8 cellular contexts compared by ENCODE assay signal in genomic region chr5:443239-444151, GRCh38. TPM values are rescaled to one million over a fixed set of nuclear protein-coding genes. Genes with fewer than 3 reads are reported as not detected.
DNase-seq lines count a peak whose midpoint lies in the region; ATAC-seq and TF ChIP-seq lines count a peak whose summit lies in the region.

No MANE protein-coding gene starts in this region.

- peak overlapping the region; percentile 96 for H3K4me3 Mint-ChIP-seq in CD4-positive, alpha-beta T cell
- H3K4me3 Mint-ChIP-seq in activated CD8-positive, alpha-beta T cell treated with anti-CD3 and anti-CD28 coated beads, Interleukin-2, amount 10 ng/mL, durations not matched to agents 7 days and 5 days, result peak overlapping the region; percentile 98

- peak; percentile 36 for ATAC-seq in CD4-positive, alpha-beta T cell (ENCODE audit: poor library complexity)
- ATAC-seq in GM21390 (IDR thresholded peaks at IDR 0.05; ENCODE audit: unreplicated experiment), result peak; percentile 22
- peak; percentile 45 for ATAC-seq in activated CD8-positive, alpha-beta T cell treated with anti-CD3 and anti-CD28 coated beads, Interleukin-2, amount 10 ng/mL, durations not matched to agents 7 days and 5 days
- ATAC-seq in HG03457 (IDR thresholded peaks at IDR 0.05; ENCODE audit: unreplicated experiment), result no peak

- no peaks in the 10 kb centered on the region for H3K9me3 Mint-ChIP-seq in CD4-positive, alpha-beta T cell
- H3K9me3 Mint-ChIP-seq in activated CD8-positive, alpha-beta T cell treated with anti-CD3 and anti-CD28 coated beads, Interleukin-2, amount 10 ng/mL, durations not matched to agents 7 days and 5 days (ENCODE audit: insufficient read depth), result no peaks in the 10 kb centered on the region

- no peak for TF ChIP-seq RAD21 in Ishikawa (IDR thresholded peaks at IDR 0.05; ENCODE audit: low read depth)

- peak in 4 of 10 experiments; percentile 6 to 34 (median 24) for DNase-seq in CD4-positive, alpha-beta T cell
- DNase-seq in activated CD8-positive, alpha-beta T cell treated with anti-CD3 and anti-CD28 coated beads, Interleukin-2, amount 10 ng/mL, durations not matched to agents 7 days and 5 days, result peak; percentile 50
- DNase-seq in fibroblast of lung (ENCODE audit: low read depth in 2 of 2), result no peak
- DNase-seq in H4 (ENCODE audit: low spot score), result no peak

- H3K27me3 Mint-ChIP-seq in CD4-positive, alpha-beta T cell, result no peaks in the 10 kb centered on the region
- no peaks in the 10 kb centered on the region for H3K27me3 Mint-ChIP-seq in activated CD8-positive, alpha-beta T cell treated with anti-CD3 and anti-CD28 coated beads, Interleukin-2, amount 10 ng/mL, durations not matched to agents 7 days and 5 days (ENCODE audit: low read depth)

- peak overlapping the region; percentile 65 for H2AFZ ChIP-seq in fibroblast of lung (ENCODE audit: low read length)

- no peaks in the 10 kb centered on the region for H4K20me1 ChIP-seq in fibroblast of lung (ENCODE audit: control insufficient read depth, extremely low read depth, insufficient read depth, low read length)

- TF ChIP-seq CTCF in CD4-positive, alpha-beta T cell (IDR thresholded peaks at IDR 0.05), result no peak
- TF ChIP-seq CTCF in fibroblast of lung (conservative IDR thresholded peaks at IDR 0.05 in 1 of 2, IDR thresholded peaks at IDR 0.05 in 1 of 2; ENCODE audit: low read depth in 1 of 2, low read length in 2 of 2) (no peak), neutrophil (IDR thresholded peaks at IDR 0.05) (no peak)

- peaks cover 7% of the 10 kb centered on the region for H3K4me1 ChIP-seq in fibroblast of lung (ENCODE audit: control insufficient read depth, extremely low read depth, insufficient read depth, low read length)
- peaks cover 43 to 44% of the 10 kb centered on the region in 2 experiments for H3K4me1 ChIP-seq in neutrophil (ENCODE audit: control insufficient read depth in 1 of 2, insufficient read depth in 1 of 2, low read depth in 1 of 2, low read length in 1 of 2)

- H3K36me3 ChIP-seq in fibroblast of lung (ENCODE audit: control insufficient read depth, insufficient read depth, low read length), result peaks cover 18% of the 10 kb centered on the region
- peaks cover 32% of the 10 kb centered on the region for H3K36me3 ChIP-seq in neutrophil

- CTCF ChIA-PET in CD4-positive, alpha-beta T cell (lab: Charles Lee), result no interaction called here
- CTCF ChIA-PET in activated CD8-positive, alpha-beta T cell treated with anti-CD3 and anti-CD28 coated beads, Interleukin-2, amount 10 ng/mL, durations not matched to agents 7 days and 5 days (lab: Charles Lee), result interaction anchor here (0.5 to 1.5 kb wide), 2 partner anchors 120 to 1205 kb away, joined by 3 read pairs; no protein-coding TSS in a partner anchor

- peak overlapping the region; percentile 99 for H3K4me2 ChIP-seq in fibroblast of lung (ENCODE audit: extremely low read depth, insufficient read depth, low read length)

- H3K9me3 ChIP-seq in CD4-positive, alpha-beta T cell (ENCODE audit: control insufficient read depth, low read length), result no peaks in the 10 kb centered on the region
- H3K9me3 ChIP-seq in fibroblast of lung (ENCODE audit: control insufficient read depth, insufficient read depth, low read depth, low read length) (no peaks in the 10 kb centered on the region), neutrophil (no peaks in the 10 kb centered on the region)

- H3K27me3 ChIP-seq in CD4-positive, alpha-beta T cell (ENCODE audit: control insufficient read depth, insufficient read depth, low read length), result no peaks in the 10 kb centered on the region
- H3K27me3 ChIP-seq in fibroblast of lung (ENCODE audit: control insufficient read depth, insufficient read depth, low read length) (no peaks in the 10 kb centered on the region), neutrophil (peaks cover 3% of the 10 kb centered on the region)

- H3K27ac Mint-ChIP-seq in CD4-positive, alpha-beta T cell, result peak overlapping the region; percentile 93
- peak overlapping the region; percentile 81 for H3K27ac Mint-ChIP-seq in activated CD8-positive, alpha-beta T cell treated with anti-CD3 and anti-CD28 coated beads, Interleukin-2, amount 10 ng/mL, durations not matched to agents 7 days and 5 days

- POLR2A ChIA-PET in CD4-positive, alpha-beta T cell (lab: Charles Lee), result interaction anchor here (1.0 kb wide), 1 partner anchor 173 kb away, joined by 3 read pairs; the partner anchor contains the start of gene PDCD6
- POLR2A ChIA-PET in activated CD8-positive, alpha-beta T cell treated with anti-CD3 and anti-CD28 coated beads, Interleukin-2, amount 10 ng/mL, durations not matched to agents 7 days and 5 days (lab: Charles Lee), result interaction anchor here (1.1 to 1.3 kb wide), 2 partner anchors 11 to 30 kb away, joined by 5 to 6 read pairs; no protein-coding TSS in a partner anchor

- H3K4me1 Mint-ChIP-seq in CD4-positive, alpha-beta T cell (ENCODE audit: low read depth), result peaks cover 39% of the 10 kb centered on the region
- peaks cover 58% of the 10 kb centered on the region for H3K4me1 Mint-ChIP-seq in activated CD8-positive, alpha-beta T cell treated with anti-CD3 and anti-CD28 coated beads, Interleukin-2, amount 10 ng/mL, durations not matched to agents 7 days and 5 days (ENCODE audit: low read depth)

- peak overlapping the region; percentile 84 for H3K9ac ChIP-seq in fibroblast of lung (ENCODE audit: insufficient read depth, low read length)

- H3K79me2 ChIP-seq in fibroblast of lung (ENCODE audit: control insufficient read depth, insufficient read depth, low read length), result peaks cover 31% of the 10 kb centered on the region

- intact Hi-C loops in CD4-positive, alpha-beta T cell (cut with DNase I, micrococcal nuclease), result loop anchor here (1.0 to 10.0 kb wide), 5 partner anchors 29 to 449 kb away; partner anchors contain the start of genes BRD9 (in 1 of the 2), CCDC127 (in 1 of the 2), CEP72 (in 1 of the 2) and PDCD6 (in 1 of the 2)

- peak overlapping the region; percentile 70 for H3K27ac ChIP-seq in CD4-positive, alpha-beta T cell (ENCODE audit: low read depth, low read length)
- H3K27ac ChIP-seq in fibroblast of lung (ENCODE audit: insufficient read depth, low read length) (peak overlapping the region; percentile 78), neutrophil (peak overlapping the region; percentile 82)

- H3K4me3 ChIP-seq in fibroblast of lung (replicated peaks in 1 of 4; ENCODE audit: control extremely low read depth in 1 of 4, insufficient read depth in 1 of 4, low read depth in 3 of 4, low read length in 4 of 4) (peak overlapping the region; percentile 96 to 100 (median 98)), neutrophil (ENCODE audit: low read depth in 1 of 2, low read length in 1 of 2) (peak overlapping the region; percentile 70 to 84)

- no peak for TF ChIP-seq EP300 in Ishikawa (IDR thresholded peaks at IDR 0.05; ENCODE audit: borderline replicate concordance)

- peaks cover 43% of the 10 kb centered on the region for H3K36me3 Mint-ChIP-seq in CD4-positive, alpha-beta T cell (ENCODE audit: low read depth)
- peaks cover 31% of the 10 kb centered on the region for H3K36me3 Mint-ChIP-seq in activated CD8-positive, alpha-beta T cell treated with anti-CD3 and anti-CD28 coated beads, Interleukin-2, amount 10 ng/mL, durations not matched to agents 7 days and 5 days (ENCODE audit: low read depth)

TF ChIP-seq in Ishikawa, 13 proteins besides CTCF, POLR2A, EP300 and RAD21:
- TF ChIP-seq NFIC (IDR thresholded peaks at IDR 0.05), result no peak
- no peak for TF ChIP-seq CEBPB (IDR thresholded peaks at IDR 0.05)
- TF ChIP-seq CREB1 (IDR thresholded peaks at IDR 0.05; ENCODE audit: low read depth), result no peak
- TF ChIP-seq TEAD4 (IDR thresholded peaks at IDR 0.05), result no peak
- TF ChIP-seq, protein P1, sequence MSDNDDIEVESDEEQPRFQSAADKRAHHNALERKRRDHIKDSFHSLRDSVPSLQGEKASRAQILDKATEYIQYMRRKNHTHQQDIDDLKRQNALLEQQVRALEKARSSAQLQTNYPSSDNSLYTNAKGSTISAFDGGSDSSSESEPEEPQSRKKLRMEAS (IDR thresholded peaks at IDR 0.05), result no peak
- TF ChIP-seq EGR1 (IDR thresholded peaks at IDR 0.05), result peak; percentile 2; the same call in 1 of the 2 replicates
- TF ChIP-seq, protein P2, sequence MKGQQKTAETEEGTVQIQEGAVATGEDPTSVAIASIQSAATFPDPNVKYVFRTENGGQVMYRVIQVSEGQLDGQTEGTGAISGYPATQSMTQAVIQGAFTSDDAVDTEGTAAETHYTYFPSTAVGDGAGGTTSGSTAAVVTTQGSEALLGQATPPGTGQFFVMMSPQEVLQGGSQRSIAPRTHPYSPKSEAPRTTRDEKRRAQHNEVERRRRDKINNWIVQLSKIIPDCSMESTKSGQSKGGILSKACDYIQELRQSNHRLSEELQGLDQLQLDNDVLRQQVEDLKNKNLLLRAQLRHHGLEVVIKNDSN (IDR thresholded peaks at IDR 0.05), result no peak

RNA-seq across cellular contexts. Expression of gene EXOC3, which starts 0.5 kb away (rescaled TPM):
- 10 to 100 TPM; 82.4 to 84.1 TPM for total RNA-seq in CD4-positive, alpha-beta T cell
- total RNA-seq in activated CD8-positive, alpha-beta T cell treated with anti-CD3 and anti-CD28 coated beads, Interleukin-2, amount 10 ng/mL, durations not matched to agents 7 days and 5 days, result 10 to 100 TPM; 62.2 to 62.3 TPM
- 34.5 and 36.5 TPM in 2 replicates for total RNA-seq in fibroblast of lung
- 19.9 and 24.3 TPM in 2 replicates for polyA plus RNA-seq in fibroblast of lung
- polyA plus RNA-seq in fibroblast of lung (2012), result 36.3 and 49.1 TPM in 2 replicates
- polyA minus RNA-seq in fibroblast of lung (ENCODE audit: low replicate concordance), result 38.8 and 41.0 TPM in 2 replicates
- total RNA-seq in H4 (2014; rRNA removed; shearing (Covaris generic)), result 34.3 and 42.4 TPM in 2 replicates
